In genomic region chr12:49111206-49111605, GRCh38 we compare ENCODE assay signal across 8 cellular contexts. TPM values are rescaled to one million over a fixed set of nuclear protein-coding genes. Genes with fewer than 3 reads are reported as not detected.
DNase-seq lines count a peak whose midpoint lies in the region; ATAC-seq and TF ChIP-seq lines count a peak whose summit lies in the region.

No MANE protein-coding gene starts in this region.

- H3K9me3 ChIP-seq in tibial artery: no peaks in the 10 kb centered on the region

- no peaks in the 10 kb centered on the region for H3K36me3 ChIP-seq in kidney epithelial cell (ENCODE audit: control insufficient read depth, insufficient read depth, low read length)
- H3K36me3 ChIP-seq in tibial artery: peaks cover 0 to 9% (median 4%) of the 10 kb centered on the region in 3 donors

- peaks cover 38% of the 10 kb centered on the region for H3K4me1 Mint-ChIP-seq in activated T-cell treated with anti-CD3 and anti-CD28 coated beads, Interleukin-2, amount 50 U/mL, for 24 hours (ENCODE audit: low read depth)
- H3K4me1 Mint-ChIP-seq in activated T-helper 1 cell treated with anti-CD3 and anti-CD28 coated beads, Interleukin-12 subunit alpha, Interleukin-12 subunit beta, Interleukin-2, Interleukin-4 antibody, amounts not matched to agents 30 ng/mL and 10 ng/mL and 1 ng/mL, durations not matched to agents 14 hours and 24 hours and 36 hours (ENCODE audit: low read depth): peaks cover 37% of the 10 kb centered on the region

- H3K36me3 Mint-ChIP-seq in activated T-cell treated with anti-CD3 and anti-CD28 coated beads, Interleukin-2, amount 50 U/mL, for 24 hours (ENCODE audit: low read depth): peaks cover 18% of the 10 kb centered on the region
- peaks cover 2% of the 10 kb centered on the region for H3K36me3 Mint-ChIP-seq in activated T-helper 1 cell treated with anti-CD3 and anti-CD28 coated beads, Interleukin-12 subunit alpha, Interleukin-12 subunit beta, Interleukin-2, Interleukin-4 antibody, amounts not matched to agents 30 ng/mL and 10 ng/mL and 1 ng/mL, durations not matched to agents 14 hours and 24 hours and 36 hours (ENCODE audit: low read depth)

- peaks cover 0 to 40% (median 30%) of the 10 kb centered on the region in 4 donors for H3K4me1 ChIP-seq in tibial artery

- peak overlapping the region; percentile 99 for H3K27ac ChIP-seq in tibial artery

- in situ Hi-C loops in GM13977 (cut with MboI; ENCODE audit: low pct_unique_long_range_greater_than_20kb, low sequenced_read_pairs, unreplicated experiment): no loop called here

- H3K4me3 ChIP-seq in kidney epithelial cell (ENCODE audit: low read depth, low read length): peak overlapping the region; percentile 33
- peak overlapping the region; percentile 93 for H3K4me3 ChIP-seq in tibial artery

- peak overlapping the region; percentile 92 for H3K27ac Mint-ChIP-seq in activated T-cell treated with anti-CD3 and anti-CD28 coated beads, Interleukin-2, amount 50 U/mL, for 24 hours
- peak overlapping the region; percentile 92 for H3K27ac Mint-ChIP-seq in activated T-helper 1 cell treated with anti-CD3 and anti-CD28 coated beads, Interleukin-12 subunit alpha, Interleukin-12 subunit beta, Interleukin-2, Interleukin-4 antibody, amounts not matched to agents 30 ng/mL and 10 ng/mL and 1 ng/mL, durations not matched to agents 14 hours and 24 hours and 36 hours

- no peak for ATAC-seq in HG03521 (IDR thresholded peaks at IDR 0.05; ENCODE audit: unreplicated experiment)

- no peak for TF ChIP-seq CTCF in kidney epithelial cell (IDR thresholded peaks at IDR 0.05; ENCODE audit: insufficient read depth, low read length, poor library complexity, severe bottlenecking)
- TF ChIP-seq CTCF in tibial artery (IDR thresholded peaks at IDR 0.05): no peak
- TF ChIP-seq CTCF in GM13977 (IDR thresholded peaks at IDR 0.05; ENCODE audit: extremely low read depth, insufficient read depth, missing control alignments): no peak

- no peaks in the 10 kb centered on the region for H3K27me3 Mint-ChIP-seq in activated T-cell treated with anti-CD3 and anti-CD28 coated beads, Interleukin-2, amount 50 U/mL, for 24 hours
- no peaks in the 10 kb centered on the region for H3K27me3 Mint-ChIP-seq in activated T-helper 1 cell treated with anti-CD3 and anti-CD28 coated beads, Interleukin-12 subunit alpha, Interleukin-12 subunit beta, Interleukin-2, Interleukin-4 antibody, amounts not matched to agents 30 ng/mL and 10 ng/mL and 1 ng/mL, durations not matched to agents 14 hours and 24 hours and 36 hours (ENCODE audit: insufficient read depth)

- no peak for DNase-seq in activated T-cell treated with anti-CD3 and anti-CD28 coated beads, Interleukin-2, amount 50 U/mL, for 24 hours
- no peak for DNase-seq in activated T-cell treated with anti-CD3 and anti-CD28 coated beads, Interleukin-2, amount 50 U/mL, for 1 hour
- DNase-seq in activated T-helper 1 cell treated with anti-CD3 and anti-CD28 coated beads, Interleukin-12 subunit alpha, Interleukin-12 subunit beta, Interleukin-2, Interleukin-4 antibody, amounts not matched to agents 30 ng/mL and 10 ng/mL and 1 ng/mL, durations not matched to agents 14 hours and 24 hours and 36 hours (ENCODE audit: low spot score): no peak
- DNase-seq in kidney epithelial cell (ENCODE audit: low read depth): no peak
- DNase-seq in tibial artery: no peak
- DNase-seq in GM13977 (ENCODE audit: low spot score): no peak
- no peak for DNase-seq in activated CD8-positive, alpha-beta memory T cell treated with anti-CD3 and anti-CD28 coated beads, Interleukin-2, amount 50 U/mL, for 48 hours

- no peaks in the 10 kb centered on the region for H3K9me3 Mint-ChIP-seq in activated T-cell treated with anti-CD3 and anti-CD28 coated beads, Interleukin-2, amount 50 U/mL, for 24 hours
- no peaks in the 10 kb centered on the region for H3K9me3 Mint-ChIP-seq in activated T-helper 1 cell treated with anti-CD3 and anti-CD28 coated beads, Interleukin-12 subunit alpha, Interleukin-12 subunit beta, Interleukin-2, Interleukin-4 antibody, amounts not matched to agents 30 ng/mL and 10 ng/mL and 1 ng/mL, durations not matched to agents 14 hours and 24 hours and 36 hours

- intact Hi-C loops in activated T-helper 1 cell treated with anti-CD3 and anti-CD28 coated beads, Interleukin-12 subunit alpha, Interleukin-12 subunit beta, Interleukin-2, Interleukin-4 antibody, amounts not matched to agents 30 ng/mL and 10 ng/mL and 1 ng/mL, durations not matched to agents 14 hours and 24 hours and 36 hours (cut with micrococcal nuclease): no loop called here
- intact Hi-C loops in tibial artery (cut with DNase I; ENCODE audit: low total_unique reads): loop anchor here (10.0 kb wide), 1 partner anchor 46 kb away; the partner anchor contains the start of genes KMT2D and RHEBL1

- peak overlapping the region; percentile 95 for H3K4me3 Mint-ChIP-seq in activated T-cell treated with anti-CD3 and anti-CD28 coated beads, Interleukin-2, amount 50 U/mL, for 24 hours
- peak overlapping the region; percentile 93 for H3K4me3 Mint-ChIP-seq in activated T-helper 1 cell treated with anti-CD3 and anti-CD28 coated beads, Interleukin-12 subunit alpha, Interleukin-12 subunit beta, Interleukin-2, Interleukin-4 antibody, amounts not matched to agents 30 ng/mL and 10 ng/mL and 1 ng/mL, durations not matched to agents 14 hours and 24 hours and 36 hours

- no peaks in the 10 kb centered on the region for H3K27me3 ChIP-seq in kidney epithelial cell (ENCODE audit: control insufficient read depth, insufficient read depth, low read length)
- no peaks in the 10 kb centered on the region for H3K27me3 ChIP-seq in tibial artery

RNA-seq across cellular contexts. Expression of gene LMBR1L, which starts 0.6 kb away (rescaled TPM):
- total RNA-seq in activated T-helper 1 cell treated with anti-CD3 and anti-CD28 coated beads, Interleukin-12 subunit alpha, Interleukin-12 subunit beta, Interleukin-2, Interleukin-4 antibody, amounts not matched to agents 30 ng/mL and 10 ng/mL and 1 ng/mL, durations not matched to agents 14 hours and 24 hours and 36 hours: 50.4 and 52.5 TPM in 2 replicates
- 67.9 and 74.3 TPM in 2 replicates for total RNA-seq in kidney epithelial cell

RNA-seq across cellular contexts. Expression of gene DHH, which starts 16.6 kb away (rescaled TPM):
- total RNA-seq in activated T-helper 1 cell treated with anti-CD3 and anti-CD28 coated beads, Interleukin-12 subunit alpha, Interleukin-12 subunit beta, Interleukin-2, Interleukin-4 antibody, amounts not matched to agents 30 ng/mL and 10 ng/mL and 1 ng/mL, durations not matched to agents 14 hours and 24 hours and 36 hours: 0.10 TPM in 1 of 2 replicates, not detected in the other
- total RNA-seq in kidney epithelial cell: 0.04 TPM in 1 of 2 replicates, not detected in the other

RNA-seq across cellular contexts. Expression of gene TUBA1B, which starts 20.0 kb away (rescaled TPM):
- 1,521 TPM in 2 replicates for total RNA-seq in activated T-helper 1 cell treated with anti-CD3 and anti-CD28 coated beads, Interleukin-12 subunit alpha, Interleukin-12 subunit beta, Interleukin-2, Interleukin-4 antibody, amounts not matched to agents 30 ng/mL and 10 ng/mL and 1 ng/mL, durations not matched to agents 14 hours and 24 hours and 36 hours
- total RNA-seq in kidney epithelial cell: 739 and 794 TPM in 2 replicates

RNA-seq across cellular contexts. Expression of gene RHEBL1, which starts 41.4 kb away (rescaled TPM):
- 8.6 and 10.7 TPM in 2 replicates for total RNA-seq in activated T-helper 1 cell treated with anti-CD3 and anti-CD28 coated beads, Interleukin-12 subunit alpha, Interleukin-12 subunit beta, Interleukin-2, Interleukin-4 antibody, amounts not matched to agents 30 ng/mL and 10 ng/mL and 1 ng/mL, durations not matched to agents 14 hours and 24 hours and 36 hours
- 3.8 and 5.1 TPM in 2 replicates for total RNA-seq in kidney epithelial cell

RNA-seq across cellular contexts. Expression of gene KMT2D, which starts 50.6 kb away (rescaled TPM):
- 107 and 109 TPM in 2 replicates for total RNA-seq in activated T-helper 1 cell treated with anti-CD3 and anti-CD28 coated beads, Interleukin-12 subunit alpha, Interleukin-12 subunit beta, Interleukin-2, Interleukin-4 antibody, amounts not matched to agents 30 ng/mL and 10 ng/mL and 1 ng/mL, durations not matched to agents 14 hours and 24 hours and 36 hours
- total RNA-seq in kidney epithelial cell: 68.9 and 71.8 TPM in 2 replicates
